8 cellular contexts compared by ENCODE assay signal in the genomic region with DNA sequence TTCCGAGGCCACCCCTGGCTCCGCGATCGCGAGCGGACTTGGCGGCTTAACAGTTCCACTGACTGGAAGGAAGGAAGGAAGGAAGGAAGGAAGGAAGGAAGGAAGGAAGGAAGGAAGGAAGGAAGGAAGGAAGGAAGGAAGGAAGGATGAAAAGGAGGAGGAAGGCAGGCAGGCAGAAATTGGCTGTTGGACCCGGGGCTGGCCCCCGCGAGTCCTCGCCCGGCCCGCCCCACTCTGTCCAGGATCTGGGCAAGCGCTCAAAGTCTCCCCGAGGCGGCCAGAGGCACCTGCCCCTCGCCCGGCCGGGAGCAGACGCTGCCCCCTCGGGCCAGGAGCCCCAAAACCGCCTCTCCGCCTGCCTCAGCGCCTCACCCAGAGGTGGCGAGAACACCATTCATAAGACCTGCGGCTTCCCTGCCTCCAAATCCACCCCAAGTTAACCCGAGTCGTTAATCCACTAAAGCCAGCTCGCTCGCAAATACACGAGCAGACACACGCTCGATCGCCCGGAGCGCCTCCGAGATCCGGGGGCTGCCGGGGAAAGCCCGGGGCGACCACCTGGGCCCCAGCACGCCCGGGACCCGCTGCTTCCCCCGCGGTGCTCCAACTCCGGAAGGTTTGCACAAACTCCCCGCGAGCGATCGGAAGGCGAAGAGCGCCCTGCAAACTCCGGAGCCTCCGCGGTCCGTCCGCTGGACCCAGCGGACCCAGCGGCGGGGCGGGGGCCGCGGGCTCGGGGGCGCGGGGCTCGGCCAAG. TPM values are rescaled to one million over a fixed set of nuclear protein-coding genes. Genes with fewer than 3 reads are reported as not detected.
DNase-seq lines count a peak whose midpoint lies in the region; ATAC-seq and TF ChIP-seq lines count a peak whose summit lies in the region.

No MANE protein-coding gene starts in this region.

- peaks cover 18% of the 10 kb centered on the region for H3K27me3 ChIP-seq in effector memory CD4-positive, alpha-beta T cell (replicated peaks; ENCODE audit: control insufficient read depth, insufficient read depth, low read length, poor library complexity, severe bottlenecking)
- H3K27me3 ChIP-seq in stomach, result peaks cover 2 to 89% (median 35%) of the 10 kb centered on the region in 3 donors

- H3K27ac ChIP-seq in effector memory CD4-positive, alpha-beta T cell (ENCODE audit: insufficient read depth, low read length, poor library complexity, severe bottlenecking), result no peak overlapping the region
- H3K27ac ChIP-seq in stomach, result peak overlapping the region in 2 of 5 donors; percentile 13 to 56

- H3K9me3 Mint-ChIP-seq in activated CD4-positive, alpha-beta T cell treated with anti-CD3 and anti-CD28 coated beads for 36 hours (ENCODE audit: low read depth), result no peaks in the 10 kb centered on the region

- H3K36me3 ChIP-seq in effector memory CD4-positive, alpha-beta T cell (ENCODE audit: control insufficient read depth, insufficient read depth, low read length), result no peaks in the 10 kb centered on the region
- H3K36me3 ChIP-seq in stomach, result no peaks in the 10 kb centered on the region

- H3K27me3 Mint-ChIP-seq in activated CD4-positive, alpha-beta T cell treated with anti-CD3 and anti-CD28 coated beads for 36 hours, result peaks cover 43% of the 10 kb centered on the region

- WGBS in stomach, 5 donors, result 0 to 1% (median 0%) methylated on average over 29 to 68 of the region's 68 CpGs

- H3K9me3 ChIP-seq in effector memory CD4-positive, alpha-beta T cell (ENCODE audit: control insufficient read depth, low read length), result no peaks in the 10 kb centered on the region
- H3K9me3 ChIP-seq in stomach, result no peaks in the 10 kb centered on the region

- intact Hi-C loops in activated CD4-positive, alpha-beta T cell treated with anti-CD3 and anti-CD28 coated beads for 36 hours (cut with DNase I, micrococcal nuclease), result loop anchor here in 1 of 2 experiments (2.0 to 5.0 kb wide), 3 partner anchors 374 to 961 kb away; a partner anchor contains a TSS
- intact Hi-C loops in stomach (cut with DNase I; ENCODE audit: low total_unique reads), result no loop called here

- peaks cover 10% of the 10 kb centered on the region for H3K4me1 ChIP-seq in effector memory CD4-positive, alpha-beta T cell (ENCODE audit: control insufficient read depth, insufficient read depth, low read length, poor library complexity, severe bottlenecking)
- peaks cover 25 to 36% (median 33%) of the 10 kb centered on the region in 4 donors for H3K4me1 ChIP-seq in stomach

- TF ChIP-seq POLR2A in stomach (IDR thresholded peaks at IDR 0.05), result no peak

- DNase-seq in NCI-H1092 treated with DMSO at 0.1 percent for 48 hours (lab: John Stamatoyannopoulos, UW) (peak; percentile 16), NCI-H1092 (lab: John Stamatoyannopoulos, UW) (no peak), mesenteric fat pad (ENCODE audit: low spot score) (peak; percentile 87), stomach (no peak), DMS153 treated with DMSO at 0.1 percent for 48 hours (lab: John Stamatoyannopoulos, UW; ENCODE audit: unreplicated experiment) (no peak)
- DNase-seq in activated CD4-positive, alpha-beta T cell treated with anti-CD3 and anti-CD28 coated beads for 36 hours, result peak; percentile 43
- no peak for DNase-seq in effector memory CD4-positive, alpha-beta T cell

- no peak for TF ChIP-seq EP300 in stomach (IDR thresholded peaks at IDR 0.05)

- H3K36me3 Mint-ChIP-seq in activated CD4-positive, alpha-beta T cell treated with anti-CD3 and anti-CD28 coated beads for 36 hours (ENCODE audit: low read depth), result no peaks in the 10 kb centered on the region

- H3K4me3 Mint-ChIP-seq in activated CD4-positive, alpha-beta T cell treated with anti-CD3 and anti-CD28 coated beads for 36 hours, result peak overlapping the region; percentile 78

- peak overlapping the region; percentile 91 for H3K4me3 ChIP-seq in effector memory CD4-positive, alpha-beta T cell (ENCODE audit: insufficient read depth, low read depth, low read length, poor library complexity, severe bottlenecking)
- H3K4me3 ChIP-seq in stomach, result peak overlapping the region; percentile 75 to 93 (median 83)

- H3K4me1 Mint-ChIP-seq in activated CD4-positive, alpha-beta T cell treated with anti-CD3 and anti-CD28 coated beads for 36 hours, result peaks cover 17% of the 10 kb centered on the region

- POLR2A ChIA-PET in activated CD4-positive, alpha-beta T cell treated with anti-CD3 and anti-CD28 coated beads for 36 hours (lab: Charles Lee), result interaction anchor here (0.6 kb wide), 1 partner anchor 15 kb away, joined by 3 read pairs; no protein-coding TSS in a partner anchor

- TF ChIP-seq CTCF in stomach (IDR thresholded peaks at IDR 0.05), result no peak

- peak overlapping the region; percentile 65 for H3K27ac Mint-ChIP-seq in activated CD4-positive, alpha-beta T cell treated with anti-CD3 and anti-CD28 coated beads for 36 hours

- peak; percentile 24 for ATAC-seq in HG03135 (IDR thresholded peaks at IDR 0.05; ENCODE audit: unreplicated experiment)
- ATAC-seq in activated CD4-positive, alpha-beta T cell treated with anti-CD3 and anti-CD28 coated beads for 36 hours, result peak; percentile 5

- CTCF ChIA-PET in activated CD4-positive, alpha-beta T cell treated with anti-CD3 and anti-CD28 coated beads for 36 hours (lab: Charles Lee), result interaction anchor here (1.0 to 1.6 kb wide), 8 partner anchors 12 to 379 kb away, joined by 3 to 7 read pairs (median 5); no protein-coding TSS in a partner anchor

RNA-seq across cellular contexts. Expression of a gene that starts 0.8 kb away (rescaled TPM):
- total RNA-seq in activated CD4-positive, alpha-beta T cell treated with anti-CD3 and anti-CD28 coated beads for 36 hours, result under 1 TPM; 0.25 to 0.39 TPM
- 0.64 TPM for total RNA-seq in mesenteric fat pad
- total RNA-seq in stomach, result 100 to 1,000 TPM in 1 of 5 donors, 10 to 100 TPM in 1, 1 to 10 TPM in 3; 1.0 to 113 (median 5.3) TPM
- 1 to 10 TPM in 1 of 3 donors, under 1 TPM in 2; 0.20 to 3.2 (median 0.81) TPM for polyA plus RNA-seq in stomach

RNA-seq across cellular contexts. Expression of a gene that starts 33.2 kb away (rescaled TPM):
- total RNA-seq in activated CD4-positive, alpha-beta T cell treated with anti-CD3 and anti-CD28 coated beads for 36 hours, result 10 to 100 TPM; 16.0 to 21.7 TPM
- total RNA-seq in mesenteric fat pad (18.9 TPM), stomach (100 to 1,000 TPM in 1 of 5 donors, 10 to 100 TPM in 2, 1 to 10 TPM in 1, under 1 TPM in 1; 0.58 to 139 (median 11.4) TPM)
- 1 to 10 TPM; 4.8 to 7.9 (median 7.4) TPM for polyA plus RNA-seq in stomach

Comparison
In these comparisons a context has a peak if more than half of its experiments do, and no peak if none do; other contexts are left out.
1. DNase-seq: peak in NCI-H1092 treated with DMSO at 0.1 percent for 48 hours (single experiment), activated CD4-positive, alpha-beta T cell treated with anti-CD3 and anti-CD28 coated beads for 36 hours (single experiment) and mesenteric fat pad (single experiment); none in NCI-H1092 (single experiment), effector memory CD4-positive, alpha-beta T cell (0 of 3), stomach (single experiment) and DMS153 treated with DMSO at 0.1 percent for 48 hours (single experiment).